1 cellular context compared by ENCODE assay signal in genomic region chr11:1832181-1832988, GRCh38.
TF ChIP-seq lines count a peak whose summit lies in the region.

No MANE protein-coding gene starts in this region.

TF ChIP-seq in WTC11, 78 proteins besides CTCF, POLR2A, EP300 and RAD21 (continued from another document):
- TF ChIP-seq E2F4 (CRISPR knock-in tag; IDR thresholded peaks at IDR 0.05; ENCODE audit: borderline replicate concordance, low read depth) (no peak), FOXP1 (CRISPR knock-in tag; IDR thresholded peaks at IDR 0.05; ENCODE audit: borderline replicate concordance) (0 out of 2 replicates have a peak, but pooled peaks have one; percentile 15), OVOL2 (CRISPR knock-in tag; IDR thresholded peaks at IDR 0.05; ENCODE audit: borderline replicate concordance) (no peak), IRF1 (CRISPR knock-in tag; IDR thresholded peaks at IDR 0.05) (no peak), ZNF232 (CRISPR knock-in tag; IDR thresholded peaks at IDR 0.05) (no peak), TP53 (CRISPR knock-in tag; IDR thresholded peaks at IDR 0.05) (0 out of 2 replicates have a peak, but pooled peaks have one; percentile 8), HMGA2 (CRISPR knock-in tag; IDR thresholded peaks at IDR 0.05) (no peak), ZNF263 (CRISPR knock-in tag; IDR thresholded peaks at IDR 0.05; ENCODE audit: low read depth) (no peak), AFF4 (CRISPR knock-in tag; IDR thresholded peaks at IDR 0.05; ENCODE audit: borderline replicate concordance) (no peak), SP1 (CRISPR knock-in tag; conservative IDR thresholded peaks at IDR 0.05) (no peak), NFYB (CRISPR knock-in tag; conservative IDR thresholded peaks at IDR 0.05; ENCODE audit: low read depth) (no peak), USF1 (CRISPR knock-in tag; IDR thresholded peaks at IDR 0.05) (no peak)
